Comparison of ENCODE assay signal across 8 cellular contexts in genomic region chr11:46560300-46561025, GRCh38. TPM values are rescaled to one million over a fixed set of nuclear protein-coding genes. Genes with fewer than 3 reads are reported as not detected.
DNase-seq lines count a peak whose midpoint lies in the region; ATAC-seq, FAIRE-seq and TF ChIP-seq lines count a peak whose summit lies in the region.

No MANE protein-coding gene starts in this region.

- H3K9ac ChIP-seq in adipocyte (ENCODE audit: low read length), result peak overlapping the region; percentile 79

- no peak for TF ChIP-seq POLR2A in GM12891 (IDR thresholded peaks at IDR 0.05; ENCODE audit: low read depth, low read length)
- TF ChIP-seq POLR2A in suprapubic skin (IDR thresholded peaks at IDR 0.05), result no peak

- no peak for ATAC-seq in HG02571 (IDR thresholded peaks at IDR 0.05; ENCODE audit: unreplicated experiment)

- H3K36me3 ChIP-seq in adipocyte (ENCODE audit: control insufficient read depth, insufficient read depth, low read length, severe bottlenecking), result peaks cover 5% of the 10 kb centered on the region
- no peaks in the 10 kb centered on the region for H3K36me3 ChIP-seq in suprapubic skin

- H3K4me3 ChIP-seq in adipocyte (ENCODE audit: low read length) (peak overlapping the region; percentile 75), suprapubic skin (peak overlapping the region; percentile 41)

- peak overlapping the region; percentile 66 for H3K27ac ChIP-seq in suprapubic skin

- FAIRE-seq in GM12891 (lab: Jason Lieb, UNC) (peak; percentile 13), urothelium cell line (lab: Jason Lieb, UNC) (no peak)

- WGBS in suprapubic skin, result 3% methylated on average over 6 of the region's 6 CpGs

- in situ Hi-C loops in ACHN (cut with HindIII; ENCODE audit: low pct_ligation_motif_present, low pct_unique_long_range_greater_than_20kb, low sequenced_read_pairs), result no loop called here

- H3K9me3 ChIP-seq in adipocyte (ENCODE audit: control insufficient read depth, low read length), result no peaks in the 10 kb centered on the region
- no peaks in the 10 kb centered on the region for H3K9me3 ChIP-seq in suprapubic skin

- H3K27me3 ChIP-seq in adipocyte (replicated peaks; ENCODE audit: control insufficient read depth, insufficient read depth, low read length), result no peaks in the 10 kb centered on the region
- no peaks in the 10 kb centered on the region for H3K27me3 ChIP-seq in suprapubic skin

- DNase-seq in ACHN (peak; percentile 52), GM12891 (ENCODE audit: insufficient read length, low spot score) (no peak), LoVo (ENCODE audit: low spot score) (peak; percentile 46), adipocyte (ENCODE audit: low read depth) (peak; percentile 59), inferior parietal cortex (ENCODE audit: extremely low spot score) (peak; percentile 38), suprapubic skin (ENCODE audit: low spot score in 2 of 2) (no peak), urothelium cell line (ENCODE audit: low spot score) (no peak)

- TF ChIP-seq CTCF in suprapubic skin (IDR thresholded peaks at IDR 0.05), result no peak

- no peak for TF ChIP-seq EP300 in suprapubic skin (IDR thresholded peaks at IDR 0.05)

- H3K4me1 ChIP-seq in adipocyte (ENCODE audit: control insufficient read depth, insufficient read depth, low read length) (peaks cover 37% of the 10 kb centered on the region), suprapubic skin (peaks cover 28% of the 10 kb centered on the region)

TF ChIP-seq in GM12891, 5 proteins besides CTCF, POLR2A, EP300 and RAD21:
- TF ChIP-seq TAF1 (IDR thresholded peaks at IDR 0.05; ENCODE audit: low read depth, low read length), result no peak
- no peak for TF ChIP-seq SPI1 (IDR thresholded peaks at IDR 0.05; ENCODE audit: low read depth, low read length)
- TF ChIP-seq PAX5 (IDR thresholded peaks at IDR 0.05; ENCODE audit: insufficient read depth, low read length, severe bottlenecking), result no peak
- no peak for TF ChIP-seq POU2F2 (IDR thresholded peaks at IDR 0.05; ENCODE audit: low read depth, low read length)
- TF ChIP-seq POLR2AphosphoS5 (IDR thresholded peaks at IDR 0.05; ENCODE audit: low read depth, low read length), result no peak
TF ChIP-seq in GM12891: peak in this region for 0.

RNA-seq across cellular contexts. Expression of gene AMBRA1, which starts 33.4 kb away (rescaled TPM):
- 11.7 TPM for polyA plus RNA-seq in GM12891 (2012; ENCODE audit: low read depth, missing spikeins)
- 10 to 100 TPM; 38.6 to 63.2 (median 45.6) TPM for total RNA-seq in suprapubic skin

RNA-seq across cellular contexts. Expression of gene HARBI1, which starts 56.6 kb away (rescaled TPM):
- polyA plus RNA-seq in GM12891 (2012; ENCODE audit: low read depth, missing spikeins), result 2.4 TPM
- total RNA-seq in suprapubic skin, result 1 to 10 TPM; 2.8 to 5.6 (median 3.5) TPM

RNA-seq across cellular contexts. Expression of gene ATG13, which starts 56.9 kb away (rescaled TPM):
- polyA plus RNA-seq in GM12891 (2012; ENCODE audit: low read depth, missing spikeins), result 23.3 TPM
- 10 to 100 TPM; 68.8 to 94.3 (median 90.2) TPM for total RNA-seq in suprapubic skin

Comparison
In these comparisons a context has a peak if more than half of its experiments do, and no peak if none do; other contexts are left out.
1. DNase-seq: peak in ACHN (single experiment), LoVo (single experiment), adipocyte (single experiment) and inferior parietal cortex (single experiment); none in GM12891 (single experiment), suprapubic skin (0 of 2) and urothelium cell line (single experiment).